ENCODE assay signal across 8 cellular contexts in the genomic region with DNA sequence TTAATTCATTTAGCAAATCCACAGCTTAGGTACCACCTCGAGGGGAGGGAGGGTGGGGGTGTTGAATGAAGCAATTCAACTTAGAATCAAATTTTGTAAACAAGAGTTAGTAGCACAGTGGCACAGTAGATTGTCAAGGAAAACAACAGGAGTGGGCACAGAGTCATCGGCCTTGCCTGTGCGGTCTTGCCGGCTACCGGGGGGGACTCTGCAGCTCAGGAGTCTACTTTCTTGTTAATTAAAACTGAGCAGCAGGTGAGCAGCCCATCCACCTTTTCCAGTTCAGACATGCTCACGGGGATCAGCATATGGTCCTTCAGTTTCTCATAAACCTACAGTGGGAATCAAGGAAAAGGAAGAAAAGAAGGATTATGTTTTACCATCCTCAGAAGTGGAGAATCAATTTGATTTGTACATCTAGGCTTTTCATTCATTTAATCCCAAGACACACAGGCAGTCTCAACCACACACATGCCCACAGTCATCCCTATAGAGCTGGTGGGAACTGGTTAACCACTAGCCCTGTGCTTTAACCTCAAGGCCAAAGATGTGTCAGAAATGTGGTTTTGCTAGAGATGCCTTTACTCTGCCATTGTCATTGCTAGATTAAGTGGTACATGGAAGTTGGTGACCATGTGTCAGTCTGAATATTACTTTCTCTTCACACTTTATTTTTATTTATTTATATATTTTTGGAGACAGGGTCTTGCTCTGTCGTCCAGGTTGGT. TPM values are rescaled to one million over a fixed set of nuclear protein-coding genes. Genes with fewer than 3 reads are reported as not detected.
DNase-seq lines count a peak whose midpoint lies in the region; ATAC-seq, FAIRE-seq and TF ChIP-seq lines count a peak whose summit lies in the region.

No MANE protein-coding gene starts in this region.

- H3K9me3 ChIP-seq in RWPE2 (ENCODE audit: severe bottlenecking) (no peaks in the 10 kb centered on the region), keratinocyte (ENCODE audit: control insufficient read depth, low read depth, low read length) (no peaks in the 10 kb centered on the region)

- H3K27ac ChIP-seq in RWPE2 (ENCODE audit: poor library complexity, severe bottlenecking) = peak overlapping the region; percentile 97
- H3K27ac ChIP-seq in keratinocyte (ENCODE audit: control insufficient read depth, insufficient read depth, low read length) = peak overlapping the region; percentile 90

- DNase-seq in RWPE2 (ENCODE audit: low spot score) = no peak
- no peak for DNase-seq in keratinocyte (ENCODE audit: low read depth, low spot score)
- no peak for DNase-seq in Kasumi-1 (lab: John Stamatoyannopoulos, UW)
- no peak for DNase-seq in cortex of kidney (lab: John Stamatoyannopoulos, UW)
- no peak for DNase-seq in NAMALWA (ENCODE audit: low spot score)

- TF ChIP-seq CTCF in RWPE2 (IDR thresholded peaks at IDR 0.05; ENCODE audit: poor library complexity, severe bottlenecking) (no peak), keratinocyte (optimal IDR thresholded peaks at IDR 0.05 in 1 of 3, IDR thresholded peaks at IDR 0.05 in 1 of 3, conservative IDR thresholded peaks at IDR 0.05 in 1 of 3; ENCODE audit: extremely low read depth in 1 of 3, insufficient read depth in 2 of 3, low read length in 3 of 3) (no peak)

- H2AFZ ChIP-seq in keratinocyte (ENCODE audit: control insufficient read depth, low read length) = no peak overlapping the region

- H4K20me1 ChIP-seq in keratinocyte (ENCODE audit: control insufficient read depth, extremely low read depth, insufficient read depth, low read length) = no peaks in the 10 kb centered on the region

- H3K27me3 ChIP-seq in RWPE2 (ENCODE audit: insufficient read depth, poor library complexity, severe bottlenecking) (no peaks in the 10 kb centered on the region), keratinocyte (ENCODE audit: control insufficient read depth, extremely low read depth, insufficient read depth, low read length) (no peaks in the 10 kb centered on the region)

- no peaks in the 10 kb centered on the region for H3K79me2 ChIP-seq in keratinocyte (ENCODE audit: control insufficient read depth, insufficient read depth, low read length)

- H3K9ac ChIP-seq in keratinocyte (ENCODE audit: control insufficient read depth, extremely low read depth, insufficient read depth, low read length) = no peak overlapping the region

- H3K4me3 ChIP-seq in RWPE2 (ENCODE audit: severe bottlenecking) = no peak overlapping the region
- H3K4me3 ChIP-seq in keratinocyte (ENCODE audit: control insufficient read depth in 2 of 3, extremely low read depth in 1 of 3, insufficient read depth in 2 of 3, low read depth in 1 of 3, low read length in 3 of 3) = no peak overlapping the region

- dilution Hi-C loops in keratinocyte (cut with MboI; ENCODE audit: extremely low pct_ligation_motif_present, low sequenced_read_pairs) = no loop called here

- H3K4me2 ChIP-seq in keratinocyte (ENCODE audit: control insufficient read depth, extremely low read depth, insufficient read depth, low read depth, low read length) = peak overlapping the region; percentile 22

- peak; percentile 58 for ATAC-seq in GM18517 (IDR thresholded peaks at IDR 0.05; ENCODE audit: unreplicated experiment)
- peak; percentile 70 for ATAC-seq in HG02798 (IDR thresholded peaks at IDR 0.05; ENCODE audit: poor library complexity, unreplicated experiment)
- ATAC-seq in RWPE2 (ENCODE audit: low read depth) = peak; percentile 22; the same call in 2 of the 3 replicates
- ATAC-seq in HG03108 (IDR thresholded peaks at IDR 0.05; ENCODE audit: unreplicated experiment) = no peak

- peaks cover 59% of the 10 kb centered on the region for H3K4me1 ChIP-seq in RWPE2 (ENCODE audit: insufficient read depth, poor library complexity, severe bottlenecking)
- peaks cover 69% of the 10 kb centered on the region for H3K4me1 ChIP-seq in keratinocyte (ENCODE audit: control insufficient read depth, extremely low read depth, insufficient read depth, low read length)

- peak; percentile 86 for FAIRE-seq in keratinocyte (lab: Jason Lieb, UNC)

- no peaks in the 10 kb centered on the region for H3K9me1 ChIP-seq in keratinocyte (ENCODE audit: control insufficient read depth, extremely low read depth, insufficient read depth, low read length)

- H3K36me3 ChIP-seq in RWPE2 (ENCODE audit: low read depth) = no peaks in the 10 kb centered on the region
- no peaks in the 10 kb centered on the region for H3K36me3 ChIP-seq in keratinocyte (ENCODE audit: control insufficient read depth in 2 of 2, extremely low read depth in 1 of 2, insufficient read depth in 2 of 2, low read length in 2 of 2)

RNA-seq across cellular contexts. Expression of gene BCL10, which starts 45.0 kb away (rescaled TPM):
- 11.4 to 22.4 TPM (median 19.7 TPM) in 3 replicates for polyA plus RNA-seq in keratinocyte
- polyA plus RNA-seq in keratinocyte (2011; ENCODE audit: low read depth) = 98.8 TPM
- polyA plus RNA-seq in keratinocyte (2011; cell fraction: cytosol; rRNA removed) = 10.7 and 21.3 TPM in 2 replicates
- 14.1 and 16.6 TPM in 2 replicates for polyA plus RNA-seq in keratinocyte (2011; cell fraction: nucleus; rRNA removed)
- 20.7 and 24.5 TPM in 2 replicates for polyA plus RNA-seq in keratinocyte (2012; ENCODE audit: low replicate concordance)
- polyA minus RNA-seq in keratinocyte = 10.6 to 20.8 TPM (median 14.6 TPM) in 3 replicates
- 28.4 TPM for polyA minus RNA-seq in keratinocyte (2011; cell fraction: cytosol; rRNA and poly(A)+ RNA removed)
- 12.0 and 20.0 TPM in 2 replicates for polyA minus RNA-seq in keratinocyte (2011; cell fraction: nucleus; rRNA and poly(A)+ RNA removed)
